In genomic region chrX:17187301-17187836, GRCh38 we compare ENCODE assay signal across 18 cellular contexts.
"Had no signal": no experiment of that assay in that cellular context is flagged by ENCODE, and none has a peak within 500 bp of the region (broad histone marks: within the 10 kb centered on the region; RNA-seq: fewer than 3 reads in every experiment).

No MANE protein-coding gene starts in this region.

- H3K36me3 Mint-ChIP-seq: stimulated activated naive B cell treated with anti-CD40 and anti-IgM and Interleukin-4, amounts not matched to agents 10 μg/mL and 1 μg/mL and 100 μg/mL, for 72 hours; T-cell had no signal

- ATAC-seq: activated CD8-positive, alpha-beta T cell treated with anti-CD3 and anti-CD28 coated beads for 36 hours; activated naive CD8-positive, alpha-beta T cell treated with anti-CD3 and anti-CD28 coated beads, Interleukin-2, amount 50 U/mL, for 24 hours; stimulated activated naive B cell treated with anti-CD40 and anti-IgM and Interleukin-4, amounts not matched to agents 10 μg/mL and 1 μg/mL and 100 μg/mL, for 72 hours; T-cell; upper lobe of right lung had no signal

- H3K9me3 Mint-ChIP-seq: activated CD8-positive, alpha-beta T cell treated with anti-CD3 and anti-CD28 coated beads for 36 hours; activated naive CD8-positive, alpha-beta T cell treated with anti-CD3 and anti-CD28 coated beads, Interleukin-2, amount 50 U/mL, for 24 hours; activated T-cell treated with anti-CD3 and anti-CD28 coated beads, Interleukin-2, amount 50 U/mL, for 24 hours; activated T-helper 2 cell treated with anti-CD3 and anti-CD28 coated beads, Interferon-gamma antibody, Interleukin-2, Interleukin-4, amounts not matched to agents 10 μg/mL and 5 μg/mL and 100 μg/mL, durations not matched to agents 14 hours and 24 hours and 36 hours had no signal

- H3K4me3 Mint-ChIP-seq: activated CD8-positive, alpha-beta T cell treated with anti-CD3 and anti-CD28 coated beads for 36 hours; activated naive CD4-positive, alpha-beta T cell treated with anti-CD3 and anti-CD28 coated beads for 36 hours; activated naive CD8-positive, alpha-beta T cell treated with anti-CD3 and anti-CD28 coated beads, Interleukin-2, amount 50 U/mL, for 24 hours; activated T-cell treated with anti-CD3 and anti-CD28 coated beads, Interleukin-2, amount 50 U/mL, for 24 hours; stimulated activated naive B cell treated with anti-CD40 and anti-IgM and Interleukin-4, amounts not matched to agents 10 μg/mL and 1 μg/mL and 100 μg/mL, for 72 hours; T-cell had no signal

- H3K27me3 ChIP-seq: esophagus muscularis mucosa, upper lobe of right lung had no signal

- H3K4me3 ChIP-seq: breast epithelium, esophagus muscularis mucosa, lung, prostate gland, thoracic aorta, upper lobe of right lung had no signal

- H3K27ac ChIP-seq: breast epithelium, esophagus muscularis mucosa, prostate gland, thoracic aorta, upper lobe of right lung had no signal

- H3K4me1 Mint-ChIP-seq: activated naive CD8-positive, alpha-beta T cell treated with anti-CD3 and anti-CD28 coated beads, Interleukin-2, amount 50 U/mL, for 24 hours; stimulated activated naive B cell treated with anti-CD40 and anti-IgM and Interleukin-4, amounts not matched to agents 10 μg/mL and 1 μg/mL and 100 μg/mL, for 72 hours; T-cell had no signal

- H3K36me3 ChIP-seq: breast epithelium, esophagus muscularis mucosa, prostate gland, thoracic aorta, upper lobe of right lung had no signal

- H3K4me1 ChIP-seq: breast epithelium, prostate gland, upper lobe of right lung had no signal

- H3K27me3 Mint-ChIP-seq: activated CD8-positive, alpha-beta T cell treated with anti-CD3 and anti-CD28 coated beads for 36 hours had no signal

- DNase-seq: activated CD4-positive, alpha-beta T cell treated with anti-CD3 and anti-CD28 coated beads for 48 hours; activated CD4-positive, CD25-positive, alpha-beta regulatory T cell; activated CD8-positive, alpha-beta T cell treated with anti-CD3 and anti-CD28 coated beads for 36 hours; activated naive CD4-positive, alpha-beta T cell treated with anti-CD3 and anti-CD28 coated beads for 36 hours; activated naive CD8-positive, alpha-beta T cell treated with anti-CD3 and anti-CD28 coated beads, Interleukin-2, amount 50 U/mL, for 24 hours; activated T-cell treated with anti-CD3 and anti-CD28 coated beads, Interleukin-2, amount 50 U/mL, for 24 hours; effector CD8-positive, alpha-beta T cell; midbrain; stimulated activated naive B cell treated with anti-CD40 and anti-IgM and Interleukin-4, amounts not matched to agents 10 μg/mL and 1 μg/mL and 100 μg/mL, for 72 hours; T-cell; T-helper 9 cell; upper lobe of right lung had no signal

- H3K9me3 ChIP-seq: breast epithelium, prostate gland, thoracic aorta, upper lobe of right lung had no signal

- H3K27ac Mint-ChIP-seq: activated CD8-positive, alpha-beta T cell treated with anti-CD3 and anti-CD28 coated beads for 36 hours; activated naive CD4-positive, alpha-beta T cell treated with anti-CD3 and anti-CD28 coated beads for 36 hours; activated naive CD8-positive, alpha-beta T cell treated with anti-CD3 and anti-CD28 coated beads, Interleukin-2, amount 50 U/mL, for 24 hours; activated T-cell treated with anti-CD3 and anti-CD28 coated beads, Interleukin-2, amount 50 U/mL, for 24 hours; activated T-helper 2 cell treated with anti-CD3 and anti-CD28 coated beads, Interferon-gamma antibody, Interleukin-2, Interleukin-4, amounts not matched to agents 10 μg/mL and 5 μg/mL and 100 μg/mL, durations not matched to agents 14 hours and 24 hours and 36 hours; stimulated activated naive B cell treated with anti-CD40 and anti-IgM and Interleukin-4, amounts not matched to agents 10 μg/mL and 1 μg/mL and 100 μg/mL, for 72 hours; T-cell had no signal
